22 cellular contexts compared by ENCODE assay signal in genomic region chr5:173563246-173563645, GRCh38. TPM values are rescaled to one million over a fixed set of nuclear protein-coding genes. Genes with fewer than 3 reads are reported as not detected.
DNase-seq lines count a peak whose midpoint lies in the region; ATAC-seq and TF ChIP-seq lines count a peak whose summit lies in the region.
"Had no signal": no experiment of that assay in that cellular context is flagged by ENCODE, and none has a peak within 500 bp of the region (broad histone marks: within the 10 kb centered on the region; RNA-seq: fewer than 3 reads in every experiment).

No MANE protein-coding gene starts in this region.

- H3K9ac ChIP-seq in mammary epithelial cell (ENCODE audit: insufficient read depth, low read length) (no peak overlapping the region), smooth muscle cell (ENCODE audit: low read depth) (no peak overlapping the region)
- H3K9ac ChIP-seq: BLaER1, GM23248 had no signal

- intact Hi-C loops in breast epithelium (cut with DNase I; ENCODE audit: low total_unique reads): no loop called here
- intact Hi-C loops in mammary epithelial cell (cut with micrococcal nuclease): no loop called here
- intact Hi-C loops in heart right ventricle (cut with DNase I): no loop called here

- H3K9me3 ChIP-seq in breast epithelium (no peaks in the 10 kb centered on the region), mammary epithelial cell (replicated peaks; ENCODE audit: insufficient read depth, low read length) (peaks cover 6% of the 10 kb centered on the region), smooth muscle cell (replicated peaks; ENCODE audit: low read depth) (no peaks in the 10 kb centered on the region), heart right ventricle (peaks cover 0 to 26% (median 0%) of the 10 kb centered on the region in 11 donors)

- TF ChIP-seq CTCF in breast epithelium (IDR thresholded peaks at IDR 0.05): no peak
- TF ChIP-seq CTCF in mammary epithelial cell (conservative IDR thresholded peaks at IDR 0.05 in 1 of 2, IDR thresholded peaks at IDR 0.05 in 1 of 2; ENCODE audit: extremely low read depth in 1 of 2, insufficient read depth in 1 of 2, low read depth in 1 of 2, low read length in 2 of 2): no peak
- no peak for TF ChIP-seq CTCF in brain microvascular endothelial cell (IDR thresholded peaks at IDR 0.05; ENCODE audit: low read depth, low read length, missing control alignments)
- TF ChIP-seq CTCF in neural crest cell (conservative IDR thresholded peaks at IDR 0.05): no peak
- no peak for TF ChIP-seq CTCF in smooth muscle cell (IDR thresholded peaks at IDR 0.05; ENCODE audit: borderline replicate concordance, insufficient read depth, poor library complexity, severe bottlenecking)
- no peak for TF ChIP-seq CTCF in heart right ventricle (IDR thresholded peaks at IDR 0.05)

- CTCF ChIA-PET in mammary epithelial cell (lab: Charles Lee; ENCODE audit: low non-redundant PET): no interaction called here

- H2AFZ ChIP-seq in mammary epithelial cell (ENCODE audit: low read depth, low read length) (no peak overlapping the region), smooth muscle cell (ENCODE audit: low read depth) (no peak overlapping the region)
- H2AFZ ChIP-seq: GM23248 had no signal

- no peak for ATAC-seq in heart right ventricle
- ATAC-seq: CD8-positive, alpha-beta T cell had no signal

- no peak overlapping the region for H3K4me3 Mint-ChIP-seq in neural crest cell
- H3K4me3 Mint-ChIP-seq: B cell; CD4-positive, CD25-positive, alpha-beta regulatory T cell; CD8-positive, alpha-beta T cell had no signal

- H3K4me3 ChIP-seq in breast epithelium (peak overlapping the region in 1 of 3 donors; percentile 5), mammary epithelial cell (replicated peaks in 1 of 3; ENCODE audit: insufficient read depth in 1 of 3, low read depth in 2 of 3, low read length in 3 of 3) (no peak overlapping the region), brain microvascular endothelial cell (ENCODE audit: low read depth, low read length) (no peak overlapping the region), smooth muscle cell (no peak overlapping the region), heart right ventricle (no peak overlapping the region)
- H3K4me3 ChIP-seq: BLaER1, GM23248 had no signal

- H3K4me2 ChIP-seq in mammary epithelial cell (ENCODE audit: insufficient read depth, low read depth, low read length) (no peak overlapping the region), smooth muscle cell (no peak overlapping the region)
- H3K4me2 ChIP-seq: BLaER1 had no signal

- H3K27me3 Mint-ChIP-seq in neural crest cell (ENCODE audit: low read depth): peaks cover 6% of the 10 kb centered on the region

- no peaks in the 10 kb centered on the region for H3K36me3 ChIP-seq in breast epithelium
- H3K36me3 ChIP-seq in mammary epithelial cell (ENCODE audit: insufficient read depth, low read length): no peaks in the 10 kb centered on the region
- no peaks in the 10 kb centered on the region for H3K36me3 ChIP-seq in brain microvascular endothelial cell (replicated peaks)
- H3K36me3 ChIP-seq in smooth muscle cell (ENCODE audit: low read depth): no peaks in the 10 kb centered on the region
- no peaks in the 10 kb centered on the region for H3K36me3 ChIP-seq in heart right ventricle
- H3K36me3 ChIP-seq: BLaER1 had no signal

- peaks cover 4% of the 10 kb centered on the region for H3K36me3 Mint-ChIP-seq in neural crest cell (ENCODE audit: low read depth)
- H3K36me3 Mint-ChIP-seq: CD4-positive, CD25-positive, alpha-beta regulatory T cell; CD8-positive, alpha-beta T cell had no signal

- no TSS peak for BruUV-seq in mammary epithelial cell (replicated peaks; lab: Mats Ljungman, UMichigan)

- no peaks in the 10 kb centered on the region for H3K4me1 Mint-ChIP-seq in neural crest cell
- H3K4me1 Mint-ChIP-seq: B cell; CD4-positive, CD25-positive, alpha-beta regulatory T cell had no signal

- no peaks in the 10 kb centered on the region for H3K4me1 ChIP-seq in breast epithelium
- H3K4me1 ChIP-seq in mammary epithelial cell (ENCODE audit: insufficient read depth, low read length): peaks cover 13% of the 10 kb centered on the region
- H3K4me1 ChIP-seq in smooth muscle cell (ENCODE audit: low read depth): no peaks in the 10 kb centered on the region
- no peaks in the 10 kb centered on the region for H3K4me1 ChIP-seq in heart right ventricle
- H3K4me1 ChIP-seq: BLaER1 had no signal

- dilution Hi-C loops in mammary epithelial cell (cut with HindIII; ENCODE audit: low sequenced_read_pairs): no loop called here

- in situ Hi-C loops in mammary epithelial cell (cut with MboI; ENCODE audit: low sequenced_read_pairs in 2 of 2): loop anchor here (25.0 kb wide), 2 partner anchors 576 to 601 kb away; partner anchors contain the start of genes ATP6V0E1 (in 1 of the 2) and RPL26L1 (in 1 of the 2)
- in situ Hi-C loops in brain microvascular endothelial cell (cut with HindIII; ENCODE audit: low pct_ligation_motif_present, low sequenced_read_pairs): no loop called here

- no peak for TF ChIP-seq POLR2A in breast epithelium (IDR thresholded peaks at IDR 0.05)

- no peaks in the 10 kb centered on the region for H4K20me1 ChIP-seq in mammary epithelial cell (ENCODE audit: insufficient read depth, low read length)
- H4K20me1 ChIP-seq in smooth muscle cell (ENCODE audit: low read depth): no peaks in the 10 kb centered on the region
- H4K20me1 ChIP-seq: BLaER1 had no signal

- H3K79me2 ChIP-seq in mammary epithelial cell (ENCODE audit: insufficient read depth, low read length) (no peaks in the 10 kb centered on the region), smooth muscle cell (ENCODE audit: low read depth) (no peaks in the 10 kb centered on the region)

- peak overlapping the region; percentile 8 for H3K27ac Mint-ChIP-seq in neural crest cell (ENCODE audit: unreplicated experiment)
- H3K27ac Mint-ChIP-seq: B cell; CD4-positive, CD25-positive, alpha-beta regulatory T cell; CD8-positive, alpha-beta T cell had no signal

- H3K9me3 Mint-ChIP-seq in neural crest cell: peaks cover 22% of the 10 kb centered on the region

- H3K27ac ChIP-seq in breast epithelium (peak overlapping the region; percentile 33 to 38), mammary epithelial cell (ENCODE audit: insufficient read depth, low read depth, low read length) (no peak overlapping the region), brain microvascular endothelial cell (no peak overlapping the region), smooth muscle cell (ENCODE audit: low read depth) (no peak overlapping the region), heart right ventricle (no peak overlapping the region)
- H3K27ac ChIP-seq: 22Rv1, BLaER1, C4-2B, GM23248 had no signal

- DNase-seq in breast epithelium (ENCODE audit: low spot score in 2 of 2): no peak
- DNase-seq in mammary epithelial cell: no peak
- DNase-seq in brain microvascular endothelial cell: peak; percentile 36
- DNase-seq in neural crest cell (ENCODE audit: low read depth, low spot score): no peak
- DNase-seq in smooth muscle cell (lab: John Stamatoyannopoulos, UW; ENCODE audit: unreplicated experiment): no peak
- DNase-seq in kidney tubule cell (ENCODE audit: low spot score): no peak
- no peak for DNase-seq in heart right ventricle
- DNase-seq in GM03348 (ENCODE audit: low spot score): no peak
- DNase-seq: Caco-2; CD4-positive, CD25-positive, alpha-beta regulatory T cell; CD8-positive, alpha-beta T cell; DMS153; DND-41; EL; GDM1; GM23248; H7; HCEC 1CT had no signal

- 66% methylated on average over 6 of the region's 6 CpGs for WGBS in mammary epithelial cell (ENCODE audit: low coverage, missing lambda C conversion rate)
- WGBS in smooth muscle cell (ENCODE audit: low lambda C conversion rate): 90% methylated on average over 6 of the region's 6 CpGs
- 85 to 88% methylated on average over 6 of the region's 6 CpGs for WGBS in heart right ventricle, 2 donors

- no peaks in the 10 kb centered on the region for H3F3A ChIP-seq in smooth muscle cell (ENCODE audit: low read depth)

- H3K27me3 ChIP-seq in breast epithelium (no peaks in the 10 kb centered on the region), mammary epithelial cell (ENCODE audit: insufficient read depth, low read length) (peaks cover 5% of the 10 kb centered on the region), brain microvascular endothelial cell (replicated peaks) (no peaks in the 10 kb centered on the region), smooth muscle cell (ENCODE audit: low read depth) (no peaks in the 10 kb centered on the region), heart right ventricle (no peaks in the 10 kb centered on the region)
- H3K27me3 ChIP-seq: BLaER1 had no signal

RNA-seq across cellular contexts. Expression of gene BOD1, which starts 53.2 kb away (rescaled TPM):
- 10 to 100 TPM; 61.5 to 68.0 (median 64.6) TPM for total RNA-seq in breast epithelium
- 10 to 100 TPM; 50.5 to 57.3 TPM for total RNA-seq in mammary epithelial cell
- 41.4 TPM for polyA plus RNA-seq in mammary epithelial cell
- polyA minus RNA-seq in mammary epithelial cell: 61.8 TPM
- 121 and 126 TPM in 2 replicates for total RNA-seq in neural crest cell
- 53.3 and 58.3 TPM in 2 replicates for total RNA-seq in smooth muscle cell
- polyA plus RNA-seq in smooth muscle cell: 51.3 and 56.5 TPM in 2 replicates
- 10 to 100 TPM; 37.6 to 54.3 (median 46.3) TPM for total RNA-seq in heart right ventricle
- polyA plus RNA-seq in heart right ventricle: 10 to 100 TPM; 20.2 to 36.7 TPM

Comparison
In these comparisons a context has a peak if more than half of its experiments do, and no peak if none do; other contexts are left out.
1. H3K27ac ChIP-seq: peak in breast epithelium (2 of 2); none in mammary epithelial cell (single experiment), brain microvascular endothelial cell (single experiment), smooth muscle cell (single experiment) and heart right ventricle (0 of 10).